ENCODE assay signal across 13 cellular contexts in genomic region chr4:80619070-80619674, GRCh38.
DNase-seq lines count a peak whose midpoint lies in the region; ATAC-seq and TF ChIP-seq lines count a peak whose summit lies in the region.
"Had no signal": no experiment of that assay in that cellular context is flagged by ENCODE, and none has a peak within 500 bp of the region (broad histone marks: within the 10 kb centered on the region; RNA-seq: fewer than 3 reads in every experiment).

No MANE protein-coding gene starts in this region.

- no peak overlapping the region for H3K4me3 ChIP-seq in cardiac muscle cell
- H3K4me3 ChIP-seq in PC-3 (ENCODE audit: low read length), result no peak overlapping the region
- H3K4me3 ChIP-seq in fibroblast of the aortic adventitia (ENCODE audit: low read depth, low read length), result no peak overlapping the region
- H3K4me3 ChIP-seq: coronary artery had no signal

- intact Hi-C loops in left ventricle myocardium superior (cut with micrococcal nuclease) (no loop called here), PC-3 (cut with micrococcal nuclease) (loop anchor here (1.0 to 5.0 kb wide), 3 partner anchors 167 to 421 kb away; no protein-coding TSS in a partner anchor)

- H3K79me2 ChIP-seq in PC-3 (ENCODE audit: low read length), result no peaks in the 10 kb centered on the region

- no peak for ATAC-seq in left ventricle myocardium superior
- ATAC-seq in PC-3, result 0 out of 2 replicates have a peak, but pooled peaks have one; percentile 48
- ATAC-seq in HG03342 (IDR thresholded peaks at IDR 0.05; ENCODE audit: unreplicated experiment), result no peak
- ATAC-seq: left cardiac atrium had no signal

- no TSS peak for BruUV-seq in PC-3 (replicated peaks; lab: Mats Ljungman, UMichigan)

- H4K20me1 ChIP-seq in PC-3 (ENCODE audit: low read length), result no peaks in the 10 kb centered on the region

- no peak overlapping the region for H3K27ac Mint-ChIP-seq in type B pancreatic cell
- H3K27ac Mint-ChIP-seq: CD4-positive, alpha-beta T cell had no signal

- H3K9me3 ChIP-seq in cardiac muscle cell (ENCODE audit: low read depth) (no peaks in the 10 kb centered on the region), PC-3 (ENCODE audit: low read length) (no peaks in the 10 kb centered on the region)

- no peaks in the 10 kb centered on the region for H3K9me3 Mint-ChIP-seq in type B pancreatic cell

- no peak overlapping the region for H3K9ac ChIP-seq in PC-3 (ENCODE audit: low read length)

- no peaks in the 10 kb centered on the region for H3K36me3 Mint-ChIP-seq in type B pancreatic cell

- no peak overlapping the region for H2AFZ ChIP-seq in PC-3 (ENCODE audit: low read length)

- no peak overlapping the region for H3K4me3 Mint-ChIP-seq in type B pancreatic cell
- H3K4me3 Mint-ChIP-seq: CD4-positive, alpha-beta T cell had no signal

- TF ChIP-seq CTCF in cardiac muscle cell (IDR thresholded peaks at IDR 0.05; ENCODE audit: low read depth, low read length) (peak; percentile 15), PC-3 (conservative IDR thresholded peaks at IDR 0.05; ENCODE audit: low read depth, low read length) (peak; percentile 67), fibroblast of the aortic adventitia (IDR thresholded peaks at IDR 0.05; ENCODE audit: insufficient read depth, low read length) (peak; percentile 34), type B pancreatic cell (conservative IDR thresholded peaks at IDR 0.05) (peak; percentile 63)

- H3K9me2 ChIP-seq in PC-3 (replicated peaks; ENCODE audit: low read length), result no peaks in the 10 kb centered on the region

- H3K36me3 ChIP-seq in cardiac muscle cell (no peaks in the 10 kb centered on the region), PC-3 (ENCODE audit: low read depth, low read length) (no peaks in the 10 kb centered on the region)

- H3K27ac ChIP-seq in cardiac muscle cell (no peak overlapping the region), PC-3 (ENCODE audit: low read length) (no peak overlapping the region)
- H3K27ac ChIP-seq: coronary artery, HL-60 had no signal

- POLR2A ChIA-PET in PC-3 (lab: Charles Lee; ENCODE audit: unreplicated experiment), result no interaction called here

- DNase-seq in cardiac muscle cell (ENCODE audit: low read depth in 1 of 2, low spot score in 1 of 2) (peak in 1 of 2 donors; percentile 23), left ventricle myocardium superior (no peak), PC-3 (peak; percentile 49), fibroblast of the aortic adventitia (ENCODE audit: low read depth) (peak; percentile 20), type B pancreatic cell (ENCODE audit: extremely low spot score, unreplicated experiment) (no peak), COR-L47 (lab: John Stamatoyannopoulos, UW) (no peak)
- DNase-seq in activated CD4-positive, alpha-beta T cell treated with anti-CD3 and anti-CD28 coated beads, Interleukin-2, amount 50 U/mL, for 4 hours, result no peak
- DNase-seq: CD4-positive, alpha-beta T cell; left cardiac atrium; substantia nigra had no signal

- no peak overlapping the region for H3K4me2 ChIP-seq in PC-3 (ENCODE audit: low read length)

- no peaks in the 10 kb centered on the region for H3K27me3 ChIP-seq in cardiac muscle cell
- no peaks in the 10 kb centered on the region for H3K27me3 ChIP-seq in PC-3 (ENCODE audit: low read length)

- CTCF ChIA-PET in PC-3 (lab: Charles Lee), result no interaction called here

- no peaks in the 10 kb centered on the region for H3K4me1 Mint-ChIP-seq in type B pancreatic cell (ENCODE audit: unreplicated experiment)

- no peaks in the 10 kb centered on the region for H3F3A ChIP-seq in PC-3 (ENCODE audit: low read length, unreplicated experiment)

- H3K27me3 Mint-ChIP-seq in type B pancreatic cell, result peaks cover 19% of the 10 kb centered on the region
- H3K27me3 Mint-ChIP-seq: CD4-positive, alpha-beta T cell had no signal

- H3K4me1 ChIP-seq in cardiac muscle cell (ENCODE audit: low read depth) (no peaks in the 10 kb centered on the region), PC-3 (ENCODE audit: insufficient read depth, low read length) (peaks cover 2% of the 10 kb centered on the region; the same call in 1 of the 2 replicates)

Comparison
In these comparisons a context has a peak if more than half of its experiments do, and no peak if none do; other contexts are left out.
1. DNase-seq: peak in PC-3 (single experiment) and fibroblast of the aortic adventitia (single experiment); none in left ventricle myocardium superior (single experiment), type B pancreatic cell (single experiment), COR-L47 (single experiment) and activated CD4-positive, alpha-beta T cell treated with anti-CD3 and anti-CD28 coated beads, Interleukin-2, amount 50 U/mL, for 4 hours (0 of 2).
2. CTCF ChIP-seq: peak in every context shown above with its lines; median percentile 67 in PC-3; 63 in type B pancreatic cell; 34 in fibroblast of the aortic adventitia; 15 in cardiac muscle cell.